ENCODE assay signal across 8 cellular contexts in the genomic region with DNA sequence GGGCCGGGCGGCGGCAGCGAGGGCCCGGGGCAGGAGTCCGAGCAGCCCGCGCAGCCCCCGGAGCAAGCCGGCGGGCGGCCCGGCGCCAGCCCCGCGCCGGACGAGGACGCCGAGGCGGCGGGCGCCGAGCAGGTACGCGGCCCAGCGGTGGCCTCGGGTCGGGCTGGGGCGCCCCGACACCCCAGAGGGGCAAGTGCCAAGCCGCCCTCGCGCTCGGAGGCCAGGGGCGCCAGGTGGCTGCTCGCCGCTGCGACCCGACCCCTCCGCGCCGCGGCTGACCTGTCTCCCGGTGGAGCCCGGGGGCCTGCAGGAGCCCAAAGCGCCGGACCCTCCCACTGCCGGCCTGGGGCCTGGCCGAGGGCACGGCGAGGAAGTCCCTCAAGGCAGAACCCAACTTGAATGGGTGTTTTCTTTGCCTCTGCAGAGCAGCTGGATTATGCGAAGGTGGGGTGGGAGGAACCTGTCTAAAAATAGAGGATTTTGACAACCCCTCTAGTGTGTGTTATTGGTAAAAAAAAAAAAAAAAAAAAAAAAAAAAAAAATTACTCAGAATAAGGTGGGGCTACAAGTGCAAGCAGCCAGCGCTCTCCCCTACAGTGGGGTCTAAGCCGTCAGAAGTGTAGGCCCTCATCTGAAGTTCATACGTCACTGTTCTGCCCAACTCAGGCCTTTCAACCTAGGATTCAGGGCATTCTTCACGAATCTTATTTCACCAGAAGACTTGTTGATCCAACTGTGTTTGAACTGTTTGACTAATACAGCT. TPM values are rescaled to one million over a fixed set of nuclear protein-coding genes. Genes with fewer than 3 reads are reported as not detected.
A peak's percentile ranks its signal among the peaks of the same experiment; 100 is the strongest.
DNase-seq lines count a peak whose midpoint lies in the region; ATAC-seq and TF ChIP-seq lines count a peak whose summit lies in the region.

No MANE protein-coding gene starts in this region.

- H2AFZ ChIP-seq in GM23338: 0 out of 2 replicates have a peak overlapping the region, but pooled peaks have one; percentile 19

- no peaks in the 10 kb centered on the region for H3K9me3 ChIP-seq in esophagus muscularis mucosa

- peaks cover 6% of the 10 kb centered on the region; the same call in 1 of the 2 replicates for H3F3A ChIP-seq in GM23338 (replicated peaks; ENCODE audit: low read depth)

- peak overlapping the region; percentile 76 for H3K4me3 Mint-ChIP-seq in GM23338
- H3K4me3 Mint-ChIP-seq in naive thymus-derived CD8-positive, alpha-beta T cell: peak overlapping the region; percentile 67 to 92 (median 86)

- no peak for TF ChIP-seq CTCF in GM23338 (conservative IDR thresholded peaks at IDR 0.05; ENCODE audit: low read depth in 2 of 2)
- no peak for TF ChIP-seq CTCF in LNCaP clone FGC (IDR thresholded peaks at IDR 0.05; ENCODE audit: control insufficient read depth, extremely low read depth, insufficient read depth)
- no peak for TF ChIP-seq CTCF in esophagus muscularis mucosa (IDR thresholded peaks at IDR 0.05)

- peaks cover 3% of the 10 kb centered on the region; the same call in 1 of the 2 replicates for H3K27me3 ChIP-seq in GM23338 (ENCODE audit: insufficient read depth)
- H3K27me3 ChIP-seq in esophagus muscularis mucosa: no peaks in the 10 kb centered on the region

- WGBS in esophagus muscularis mucosa: 4% methylated on average over 25 of the region's 57 CpGs

- H3K4me3 ChIP-seq in GM23338: peak overlapping the region; percentile 77
- H3K4me3 ChIP-seq in LNCaP clone FGC (ENCODE audit: low read depth, low read length): peak overlapping the region; percentile 62
- peak overlapping the region; percentile 76 to 92 (median 83) for H3K4me3 ChIP-seq in esophagus muscularis mucosa

- H3K79me2 ChIP-seq in GM23338 (replicated peaks; ENCODE audit: insufficient read depth): peaks cover 23% of the 10 kb centered on the region

- peaks cover 9% of the 10 kb centered on the region for H3K27me3 Mint-ChIP-seq in GM23338 (ENCODE audit: insufficient read depth, low read depth, poor library complexity)
- H3K27me3 Mint-ChIP-seq in naive thymus-derived CD8-positive, alpha-beta T cell: no peaks in the 10 kb centered on the region

- no peaks in the 10 kb centered on the region for H3K9me3 Mint-ChIP-seq in GM23338
- no peaks in the 10 kb centered on the region for H3K9me3 Mint-ChIP-seq in naive thymus-derived CD8-positive, alpha-beta T cell

- no peak for TF ChIP-seq POLR2A in esophagus muscularis mucosa (IDR thresholded peaks at IDR 0.05; ENCODE audit: low read depth)

- no peak overlapping the region for H3K27ac Mint-ChIP-seq in GM23338
- H3K27ac Mint-ChIP-seq in naive thymus-derived CD8-positive, alpha-beta T cell: peak overlapping the region in 9 of 10 donors; percentile 49 to 85 (median 81)

- peaks cover 6% of the 10 kb centered on the region; the same call in 2 of the 3 replicates for H3K36me3 Mint-ChIP-seq in GM23338 (ENCODE audit: low read depth)
- peaks cover 3 to 12% (median 8%) of the 10 kb centered on the region in 3 donors for H3K36me3 Mint-ChIP-seq in naive thymus-derived CD8-positive, alpha-beta T cell

- peak; percentile 79 for DNase-seq in DMS53 (lab: John Stamatoyannopoulos, UW)
- DNase-seq in DMS53 treated with DMSO at 0.1 percent for 48 hours (lab: John Stamatoyannopoulos, UW; ENCODE audit: unreplicated experiment): no peak
- DNase-seq in GM23338 (ENCODE audit: low spot score): peak; percentile 61
- no peak for DNase-seq in LNCaP clone FGC (ENCODE audit: low read depth)
- peak; percentile 65 for DNase-seq in activated CD8-positive, alpha-beta memory T cell treated with anti-CD3 and anti-CD28 coated beads, Interleukin-2, amount 50 U/mL, for 48 hours
- no peak for DNase-seq in esophagus muscularis mucosa (ENCODE audit: extremely low spot score)
- peak; percentile 16 to 69 (median 38) for DNase-seq in naive thymus-derived CD8-positive, alpha-beta T cell
- DNase-seq in occipital lobe (lab: John Stamatoyannopoulos, UW): no peak

- intact Hi-C loops in esophagus muscularis mucosa (cut with DNase I): no loop called here

- no peak overlapping the region for H3K27ac ChIP-seq in GM23338 (ENCODE audit: low read depth)
- peak overlapping the region; percentile 91 to 93 (median 92) for H3K27ac ChIP-seq in esophagus muscularis mucosa (replicated peaks in 1 of 4)

- H3K4me1 ChIP-seq in GM23338 (ENCODE audit: insufficient read depth) (peaks cover 13% of the 10 kb centered on the region), esophagus muscularis mucosa (peaks cover 17 to 67% (median 54%) of the 10 kb centered on the region in 4 donors)

- POLR2A ChIA-PET in naive thymus-derived CD8-positive, alpha-beta T cell (lab: Charles Lee): interaction anchor here (0.8 to 1.7 kb wide), 7 partner anchors 8 to 873 kb away, joined by 3 to 6 read pairs (median 4); no protein-coding TSS in a partner anchor

- no peak for TF ChIP-seq EP300 in esophagus muscularis mucosa (IDR thresholded peaks at IDR 0.05)

- H3K9me2 ChIP-seq in GM23338 (ENCODE audit: insufficient read depth): peaks cover 4% of the 10 kb centered on the region; the same call in 1 of the 2 replicates

- H3K4me1 Mint-ChIP-seq in GM23338: peaks cover 32% of the 10 kb centered on the region
- H3K4me1 Mint-ChIP-seq in naive thymus-derived CD8-positive, alpha-beta T cell: peaks cover 26 to 45% (median 42%) of the 10 kb centered on the region in 4 donors

- no peaks in the 10 kb centered on the region for H4K20me1 ChIP-seq in GM23338 (replicated peaks; ENCODE audit: insufficient read depth)

- peak; percentile 58 for ATAC-seq in GM23338
- peak; percentile 25 to 38 for ATAC-seq in naive thymus-derived CD8-positive, alpha-beta T cell

- peak overlapping the region; percentile 71 for H3K4me2 ChIP-seq in GM23338

- H3K36me3 ChIP-seq in GM23338 (ENCODE audit: insufficient read depth) (0 out of 2 replicates have a peak, but pooled peaks cover 3% of the 10 kb centered on the region), esophagus muscularis mucosa (peaks cover 0 to 8% (median 3%) of the 10 kb centered on the region in 4 donors)

TF ChIP-seq in GM23338, 12 proteins besides CTCF, POLR2A, EP300 and RAD21 (continues in another document):
- TF ChIP-seq STAT1 (IDR thresholded peaks at IDR 0.05; ENCODE audit: unreplicated experiment) (no peak), POLR2AphosphoS5 (IDR thresholded peaks at IDR 0.05; ENCODE audit: low read depth) (no peak), JUNB (IDR thresholded peaks at IDR 0.05; ENCODE audit: unreplicated experiment) (no peak), ZNF114 (CRISPR knock-in tag; IDR thresholded peaks at IDR 0.05) (no peak), CREB1 (CRISPR knock-in tag; IDR thresholded peaks at IDR 0.05; ENCODE audit: low read depth) (no peak), EZH2 (IDR thresholded peaks at IDR 0.05; ENCODE audit: low read depth, unreplicated experiment) (no peak), ZNF331 (CRISPR knock-in tag; IDR thresholded peaks at IDR 0.05; ENCODE audit: low read depth) (no peak)

RNA-seq across cellular contexts. Expression of gene OGFRL1, which starts 0.6 kb away (rescaled TPM):
- total RNA-seq in GM23338 (2014; rRNA removed; shearing (Covaris generic)): 10.0 and 12.0 TPM in 2 replicates
- polyA plus RNA-seq in GM23338 (2016; fragmentation: Nextera tagmentation; extraction: Ambion mirVana): 3.8 and 4.2 TPM in 2 replicates
- total RNA-seq in esophagus muscularis mucosa (10 to 100 TPM; 29.2 to 48.2 (median 40.8) TPM), occipital lobe (39.8 TPM)
- 10 to 100 TPM; 12.2 to 15.1 TPM for total RNA-seq in naive thymus-derived CD8-positive, alpha-beta T cell
- polyA plus RNA-seq in naive thymus-derived CD8-positive, alpha-beta T cell: 1 to 10 TPM; 1.2 to 2.3 (median 1.3) TPM

Comparison
In these comparisons a context has a peak if more than half of its experiments do, and no peak if none do; other contexts are left out.
1. DNase-seq: peak in DMS53 (single experiment), GM23338 (single experiment), activated CD8-positive, alpha-beta memory T cell treated with anti-CD3 and anti-CD28 coated beads, Interleukin-2, amount 50 U/mL, for 48 hours (single experiment) and naive thymus-derived CD8-positive, alpha-beta T cell (10 of 10); none in DMS53 treated with DMSO at 0.1 percent for 48 hours (single experiment), LNCaP clone FGC (single experiment), esophagus muscularis mucosa (single experiment) and occipital lobe (single experiment).
2. Peak in every context shown above with its lines, with median percentiles within 50 percentile points of each other: H3K4me3 ChIP-seq.